In genomic region chr16:53509906-53510703, GRCh38 we compare ENCODE assay signal across 8 cellular contexts. TPM values are rescaled to one million over a fixed set of nuclear protein-coding genes. Genes with fewer than 3 reads are reported as not detected.
A peak's percentile ranks its signal among the peaks of the same experiment; 100 is the strongest.
DNase-seq lines count a peak whose midpoint lies in the region; ATAC-seq and TF ChIP-seq lines count a peak whose summit lies in the region.

No MANE protein-coding gene starts in this region.

- peaks cover 52% of the 10 kb centered on the region for H3K4me1 Mint-ChIP-seq in activated naive CD4-positive, alpha-beta T cell treated with anti-CD3 and anti-CD28 coated beads, Interleukin-2, amount 10 ng/mL, durations not matched to agents 7 days and 5 days

- peak; percentile 73 for ATAC-seq in HG03103 (IDR thresholded peaks at IDR 0.05; ENCODE audit: low read depth, unreplicated experiment)
- ATAC-seq in gastroesophageal sphincter: peak; percentile 82
- peak; percentile 75 for ATAC-seq in omental fat pad (ENCODE audit: low FRiP score)
- no peak for ATAC-seq in GM21423 (IDR thresholded peaks at IDR 0.05; ENCODE audit: unreplicated experiment)

- peak overlapping the region; percentile 7 for H3K27ac Mint-ChIP-seq in activated naive CD4-positive, alpha-beta T cell treated with anti-CD3 and anti-CD28 coated beads, Interleukin-2, amount 10 ng/mL, durations not matched to agents 7 days and 5 days

- no peaks in the 10 kb centered on the region for H3K79me2 ChIP-seq in OCI-LY3 (ENCODE audit: low read length)

- H3K27ac ChIP-seq in OCI-LY3 (ENCODE audit: low read length) (no peak overlapping the region), gastroesophageal sphincter (peak overlapping the region in 3 of 4 donors; percentile 66 to 73 (median 70))

- TF ChIP-seq CTCF in OCI-LY3 (IDR thresholded peaks at IDR 0.05; ENCODE audit: low read depth, low read length) (peak; percentile 93), gastroesophageal sphincter (IDR thresholded peaks at IDR 0.05) (peak; percentile 81 to 94 (median 92)), omental fat pad (IDR thresholded peaks at IDR 0.05) (peak in 2 of 3 donors; percentile 67 to 70)

- H3K4me1 ChIP-seq in OCI-LY3 (ENCODE audit: low read length): peaks cover 8% of the 10 kb centered on the region; the same call in 1 of the 2 replicates
- H3K4me1 ChIP-seq in gastroesophageal sphincter: peaks cover 0 to 20% (median 5%) of the 10 kb centered on the region in 3 donors

- CTCF ChIA-PET in activated naive CD4-positive, alpha-beta T cell treated with anti-CD3 and anti-CD28 coated beads, Interleukin-2, amount 10 ng/mL, durations not matched to agents 7 days and 5 days (lab: Charles Lee): interaction anchor here (0.6 to 1.8 kb wide), 5 partner anchors 36 to 455 kb away, joined by 3 to 7 read pairs (median 5); partner anchors contain the start of gene CHD9

- H3K36me3 ChIP-seq in OCI-LY3 (replicated peaks; ENCODE audit: low read depth, low read length) (no peaks in the 10 kb centered on the region), gastroesophageal sphincter (no peaks in the 10 kb centered on the region)

- peak overlapping the region; percentile 10 for H3K4me3 Mint-ChIP-seq in activated naive CD4-positive, alpha-beta T cell treated with anti-CD3 and anti-CD28 coated beads, Interleukin-2, amount 10 ng/mL, durations not matched to agents 7 days and 5 days

- H3K36me3 Mint-ChIP-seq in activated naive CD4-positive, alpha-beta T cell treated with anti-CD3 and anti-CD28 coated beads, Interleukin-2, amount 10 ng/mL, durations not matched to agents 7 days and 5 days: peaks cover 11% of the 10 kb centered on the region

- TF ChIP-seq POLR2A in gastroesophageal sphincter (IDR thresholded peaks at IDR 0.05): no peak

- no peak for TF ChIP-seq EP300 in gastroesophageal sphincter (IDR thresholded peaks at IDR 0.05)

- H3K27me3 Mint-ChIP-seq in activated naive CD4-positive, alpha-beta T cell treated with anti-CD3 and anti-CD28 coated beads, Interleukin-2, amount 10 ng/mL, durations not matched to agents 7 days and 5 days: peaks cover 24% of the 10 kb centered on the region

- DNase-seq in NCI-H146 (lab: John Stamatoyannopoulos, UW) (peak; percentile 49), NCI-H146 treated with DMSO at 0.1 percent for 48 hours (lab: John Stamatoyannopoulos, UW; ENCODE audit: unreplicated experiment) (no peak), omental fat pad (ENCODE audit: low spot score) (no peak)
- peak; percentile 61 for DNase-seq in activated naive CD4-positive, alpha-beta T cell treated with anti-CD3 and anti-CD28 coated beads, Interleukin-2, amount 10 ng/mL, durations not matched to agents 7 days and 5 days

- peaks cover 14% of the 10 kb centered on the region for H3K9me3 Mint-ChIP-seq in activated naive CD4-positive, alpha-beta T cell treated with anti-CD3 and anti-CD28 coated beads, Interleukin-2, amount 10 ng/mL, durations not matched to agents 7 days and 5 days

- H2AFZ ChIP-seq in OCI-LY3 (ENCODE audit: low read depth, low read length): peak overlapping the region; percentile 83

- H3K9me3 ChIP-seq in OCI-LY3 (ENCODE audit: insufficient read depth, low read length): no peaks in the 10 kb centered on the region
- no peaks in the 10 kb centered on the region for H3K9me3 ChIP-seq in gastroesophageal sphincter

- peak overlapping the region; percentile 11 for H3K9ac ChIP-seq in OCI-LY3 (ENCODE audit: low read length)

- H4K20me1 ChIP-seq in OCI-LY3 (ENCODE audit: insufficient read depth, low read length): no peaks in the 10 kb centered on the region

- 23 to 42% methylated on average over 16 to 18 of the region's 29 CpGs for whole genome bisulfite sequencing in gastroesophageal sphincter (ENCODE audit: low coverage in 1 of 2), 2 donors

- peak overlapping the region; percentile 74 for H3K4me3 ChIP-seq in OCI-LY3 (ENCODE audit: low read length)
- peak overlapping the region in 1 of 2 donors; percentile 10 for H3K4me3 ChIP-seq in gastroesophageal sphincter

- H3K4me2 ChIP-seq in OCI-LY3 (ENCODE audit: low read length): peak overlapping the region; percentile 93

- H3K27me3 ChIP-seq in OCI-LY3 (ENCODE audit: low read depth, low read length) (0 out of 2 replicates have a peak, but pooled peaks cover 2% of the 10 kb centered on the region), gastroesophageal sphincter (no peaks in the 10 kb centered on the region)

RNA-seq across cellular contexts. Expression of gene AKTIP, which starts 7.1 kb away (rescaled TPM):
- total RNA-seq in gastroesophageal sphincter: 10 to 100 TPM; 53.2 to 63.6 (median 59.5) TPM
- total RNA-seq in omental fat pad: 10 to 100 TPM; 22.6 to 57.4 (median 37.6) TPM

Comparison
In these comparisons a context has a peak if more than half of its experiments do, and no peak if none do; other contexts are left out.
1. DNase-seq: peak in NCI-H146 (single experiment) and activated naive CD4-positive, alpha-beta T cell treated with anti-CD3 and anti-CD28 coated beads, Interleukin-2, amount 10 ng/mL, durations not matched to agents 7 days and 5 days (single experiment); none in NCI-H146 treated with DMSO at 0.1 percent for 48 hours (single experiment) and omental fat pad (single experiment).
2. Peak in every context shown above with its lines, with median percentiles within 50 percentile points of each other: CTCF ChIP-seq.